ENCODE assay signal across 8 cellular contexts in the genomic region with DNA sequence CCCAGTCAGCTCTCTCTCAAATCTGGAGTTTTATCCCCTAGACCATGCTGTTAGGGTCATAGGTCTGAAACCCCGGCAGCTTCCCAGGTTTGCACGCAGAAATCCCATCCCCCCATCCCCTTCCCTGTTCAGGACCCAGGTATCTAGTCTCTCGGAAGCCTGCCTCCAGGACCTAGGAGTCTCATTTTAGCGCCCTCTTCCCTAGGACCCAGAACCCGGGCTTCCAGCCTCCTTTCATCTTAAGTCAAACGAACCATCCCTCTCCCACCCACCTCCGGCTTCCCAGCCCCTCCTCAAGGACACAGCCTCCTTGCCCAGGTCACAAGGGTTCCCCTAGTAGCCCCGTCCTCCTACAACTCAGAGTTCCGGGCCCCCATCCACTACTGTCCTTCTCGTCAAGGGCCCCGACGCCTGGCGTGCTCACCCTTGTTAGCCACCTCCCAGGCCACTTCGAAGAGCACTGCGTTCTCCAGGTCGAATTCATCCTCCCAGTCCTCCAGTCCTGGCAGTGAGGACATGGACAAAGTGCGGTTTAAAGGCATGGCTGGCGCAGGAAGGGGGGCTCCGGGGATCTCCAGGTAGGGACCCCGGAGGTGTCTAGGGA. TPM values are rescaled to one million over a fixed set of nuclear protein-coding genes. Genes with fewer than 3 reads are reported as not detected.
A peak's percentile ranks its signal among the peaks of the same experiment; 100 is the strongest.
DNase-seq lines count a peak whose midpoint lies in the region; ATAC-seq and TF ChIP-seq lines count a peak whose summit lies in the region.

No MANE protein-coding gene starts in this region.

- H2BK120ac ChIP-seq in neuronal stem cell (ENCODE audit: low read depth, low read length): no peak overlapping the region

- under 1% methylated on average over 20 of the region's 20 CpGs for WGBS in esophagus muscularis mucosa
- no CpG with 5 or more reads among the region's 20 CpGs for WGBS in neuronal stem cell (ENCODE audit: extremely low coverage in 2 of 2, insufficient read length in 2 of 2, insufficient replicate concordance in 1 of 2), 2 donors

- peak overlapping the region; percentile 60 for H2AK5ac ChIP-seq in neuronal stem cell (ENCODE audit: low read depth, low read length)

- no peak for DNase-seq in AG09309 (ENCODE audit: low read depth)
- no peak for DNase-seq in esophagus muscularis mucosa (ENCODE audit: extremely low spot score)
- no peak for DNase-seq in neuronal stem cell (ENCODE audit: low spot score)
- no peak for DNase-seq in NCI-H2029 (lab: John Stamatoyannopoulos, UW)

- no peaks in the 10 kb centered on the region for H4K20me1 ChIP-seq in SU-DHL-6 (ENCODE audit: low read depth, low read length)

- H3K23ac ChIP-seq in neuronal stem cell (ENCODE audit: low read depth, low read length, poor library complexity): peak overlapping the region; percentile 89

- no peaks in the 10 kb centered on the region for H3K9me3 ChIP-seq in SU-DHL-6 (ENCODE audit: insufficient read depth, low read length)
- H3K9me3 ChIP-seq in esophagus muscularis mucosa: no peaks in the 10 kb centered on the region
- H3K9me3 ChIP-seq in neuronal stem cell (replicated peaks in 1 of 2; ENCODE audit: control insufficient read depth in 2 of 2, insufficient read depth in 1 of 2, low read depth in 1 of 2, low read length in 2 of 2): no peaks in the 10 kb centered on the region

- H4K91ac ChIP-seq in neuronal stem cell (ENCODE audit: low read depth, low read length, poor library complexity): no peak overlapping the region

- no peaks in the 10 kb centered on the region for H3F3A ChIP-seq in SU-DHL-6 (ENCODE audit: insufficient read depth)

- H3K9ac ChIP-seq in SU-DHL-6 (ENCODE audit: low read length): peak overlapping the region; percentile 92
- H3K9ac ChIP-seq in neuronal stem cell (ENCODE audit: low read depth, low read length, poor library complexity): peak overlapping the region; percentile 92

- peak overlapping the region; percentile 89 for H3K18ac ChIP-seq in neuronal stem cell (ENCODE audit: low read length)

- TF ChIP-seq EP300 in esophagus muscularis mucosa (IDR thresholded peaks at IDR 0.05): no peak

- H3K4ac ChIP-seq in neuronal stem cell (ENCODE audit: low read length): no peak overlapping the region

- no peak for TF ChIP-seq CTCF in AG09309 (IDR thresholded peaks at IDR 0.05; ENCODE audit: control insufficient read depth, insufficient read depth, low read depth, low read length, missing control alignments)
- TF ChIP-seq CTCF in SU-DHL-6 (IDR thresholded peaks at IDR 0.05; ENCODE audit: insufficient read depth, low read length, poor library complexity, severe bottlenecking): no peak
- no peak for TF ChIP-seq CTCF in esophagus muscularis mucosa (IDR thresholded peaks at IDR 0.05)

- peaks cover 12% of the 10 kb centered on the region for H3K79me1 ChIP-seq in neuronal stem cell (ENCODE audit: low read depth, low read length)

- H2AFZ ChIP-seq in SU-DHL-6 (ENCODE audit: low read depth, low read length, severe bottlenecking): peak overlapping the region; percentile 56
- peak overlapping the region; percentile 78 for H2AFZ ChIP-seq in neuronal stem cell (ENCODE audit: low read length)

- ATAC-seq in GM21576 (IDR thresholded peaks at IDR 0.05; ENCODE audit: unreplicated experiment) (peak; percentile 6), HG03280 (IDR thresholded peaks at IDR 0.05; ENCODE audit: unreplicated experiment) (no peak), GM19452 (IDR thresholded peaks at IDR 0.05; ENCODE audit: unreplicated experiment) (no peak)

- H2BK15ac ChIP-seq in neuronal stem cell (ENCODE audit: low read length): peak overlapping the region; percentile 51

- H3K4me1 ChIP-seq in esophagus muscularis mucosa: peaks cover 36 to 54% (median 48%) of the 10 kb centered on the region in 4 donors
- peaks cover 7 to 14% of the 10 kb centered on the region in 2 donors for H3K4me1 ChIP-seq in neuronal stem cell (ENCODE audit: control insufficient read depth in 2 of 2, insufficient read depth in 1 of 2, low read depth in 1 of 2, low read length in 2 of 2)

- peak overlapping the region; percentile 38 for H3K27ac ChIP-seq in SU-DHL-6 (ENCODE audit: low read depth, low read length)
- H3K27ac ChIP-seq in esophagus muscularis mucosa (replicated peaks in 1 of 4): peak overlapping the region; percentile 93 to 96 (median 94)
- H3K27ac ChIP-seq in neuronal stem cell (replicated peaks; ENCODE audit: low read length): peak overlapping the region; percentile 52

- intact Hi-C loops in esophagus muscularis mucosa (cut with DNase I): no loop called here

- peak overlapping the region; percentile 67 for H2BK5ac ChIP-seq in neuronal stem cell (ENCODE audit: low read length)

- H3K4me3 ChIP-seq in AG09309 (ENCODE audit: control insufficient read depth, low read depth, low read length) (peak overlapping the region; percentile 60), SU-DHL-6 (ENCODE audit: insufficient read depth, low read length, poor library complexity, severe bottlenecking) (peak overlapping the region; percentile 97), esophagus muscularis mucosa (peak overlapping the region; percentile 65 to 82 (median 78)), neuronal stem cell (ENCODE audit: low read length in 2 of 2) (peak overlapping the region; percentile 60 to 85)

- H4K8ac ChIP-seq in neuronal stem cell (ENCODE audit: low read depth, low read length): no peak overlapping the region

- TF ChIP-seq POLR2A in esophagus muscularis mucosa (IDR thresholded peaks at IDR 0.05; ENCODE audit: low read depth): no peak

- H3K4me2 ChIP-seq in SU-DHL-6 (ENCODE audit: low read depth, low read length, poor library complexity, severe bottlenecking) (peak overlapping the region; percentile 91), neuronal stem cell (ENCODE audit: insufficient read depth, low read length, poor library complexity, severe bottlenecking) (peak overlapping the region; percentile 65)

- no peak overlapping the region for H2BK12ac ChIP-seq in neuronal stem cell (ENCODE audit: low read length)

- no peak overlapping the region for H3K14ac ChIP-seq in neuronal stem cell (ENCODE audit: low read length)

- H3K27me3 ChIP-seq in SU-DHL-6 (ENCODE audit: low read length) (no peaks in the 10 kb centered on the region), esophagus muscularis mucosa (no peaks in the 10 kb centered on the region), neuronal stem cell (ENCODE audit: control insufficient read depth in 3 of 3, insufficient read depth in 3 of 3, low read depth in 1 of 3, low read length in 3 of 3) (no peaks in the 10 kb centered on the region)

- H3K79me2 ChIP-seq in SU-DHL-6 (ENCODE audit: insufficient read depth, low read length): peaks cover 49% of the 10 kb centered on the region

- H3K9me2 ChIP-seq in SU-DHL-6 (replicated peaks; ENCODE audit: insufficient read depth, low read length): no peaks in the 10 kb centered on the region

- H3K36me3 ChIP-seq in SU-DHL-6 (ENCODE audit: low read length): no peaks in the 10 kb centered on the region
- H3K36me3 ChIP-seq in esophagus muscularis mucosa: peaks cover 10 to 31% (median 20%) of the 10 kb centered on the region in 4 donors
- H3K36me3 ChIP-seq in neuronal stem cell (replicated peaks in 1 of 2; ENCODE audit: control insufficient read depth in 2 of 2, insufficient read depth in 2 of 2, low read length in 2 of 2): peaks cover 9 to 22% of the 10 kb centered on the region in 2 donors

RNA-seq across cellular contexts. Expression of gene GYS1, which starts 0.4 kb away (rescaled TPM):
- 10 to 100 TPM; 33.3 to 39.3 (median 37.3) TPM for total RNA-seq in esophagus muscularis mucosa
- polyA plus RNA-seq in neuronal stem cell (2013, experiment 1 of 2): 17.7 TPM
- polyA plus RNA-seq in neuronal stem cell (2013, experiment 2 of 2): 16.4 TPM

RNA-seq across cellular contexts. Expression of gene RUVBL2, which starts 1.0 kb away (rescaled TPM):
- total RNA-seq in esophagus muscularis mucosa: 100 to 1,000 TPM in 2 of 4 donors, 10 to 100 TPM in 2; 72.7 to 113 (median 97.6) TPM
- polyA plus RNA-seq in neuronal stem cell (2013, experiment 1 of 2): 76.7 TPM
- 72.0 TPM for polyA plus RNA-seq in neuronal stem cell (2013, experiment 2 of 2)

RNA-seq across cellular contexts. Expression of gene LHB, which starts 24.2 kb away (rescaled TPM):
- not detected for total RNA-seq in esophagus muscularis mucosa
- polyA plus RNA-seq in neuronal stem cell (2013, experiment 1 of 2): 0.10 TPM
- polyA plus RNA-seq in neuronal stem cell (2013, experiment 2 of 2): not detected

RNA-seq across cellular contexts. Expression of gene FTL, which starts 27.6 kb away (rescaled TPM):
- total RNA-seq in esophagus muscularis mucosa: 1,000 to 10,000 TPM; 3,246 to 4,339 (median 3,896) TPM
- polyA plus RNA-seq in neuronal stem cell (2013, experiment 1 of 2): 2,949 TPM
- polyA plus RNA-seq in neuronal stem cell (2013, experiment 2 of 2): 2,579 TPM

RNA-seq across cellular contexts. Expression of gene CGB3, which starts 31.5 kb away (rescaled TPM):
- total RNA-seq in esophagus muscularis mucosa: not detected
- not detected for polyA plus RNA-seq in neuronal stem cell (2013, experiment 1 of 2)
- not detected for polyA plus RNA-seq in neuronal stem cell (2013, experiment 2 of 2)

Comparison
In these comparisons a context has a peak if more than half of its experiments do, and no peak if none do; other contexts are left out.
1. H3K27ac ChIP-seq: peak in every context shown above with its lines; median percentile 94 in esophagus muscularis mucosa; 52 in neuronal stem cell; 38 in SU-DHL-6.